In genomic region chr14:103315368-103315911, GRCh38 we compare ENCODE assay signal across 1 cellular context.
TF ChIP-seq lines count a peak whose summit lies in the region.

No MANE protein-coding gene starts in this region.

TF ChIP-seq in HepG2, 621 proteins besides CTCF, POLR2A, EP300 and RAD21 (continued from another document and continues in another):
- TF ChIP-seq THRA (CRISPR knock-in tag; IDR thresholded peaks at IDR 0.05; ENCODE audit: borderline replicate concordance) (peak; percentile 17; the same call in 1 of the 2 replicates), ZBTB21 (CRISPR knock-in tag; IDR thresholded peaks at IDR 0.05) (peak; percentile 97), PATZ1 (CRISPR knock-in tag; IDR thresholded peaks at IDR 0.05) (peak; percentile 61), SKI (IDR thresholded peaks at IDR 0.05; ENCODE audit: partially characterized antibody) (peak; percentile 56), ZBTB26 (CRISPR knock-in tag; IDR thresholded peaks at IDR 0.05; ENCODE audit: borderline replicate concordance) (0 out of 2 replicates have a peak, but pooled peaks have one; percentile 21), MYC (CRISPR knock-in tag; IDR thresholded peaks at IDR 0.05; ENCODE audit: borderline replicate concordance) (peak; percentile 24; the same call in 1 of the 2 replicates), SALL1 (CRISPR knock-in tag; IDR thresholded peaks at IDR 0.05) (peak; percentile 70), SMAD3 (CRISPR knock-in tag; IDR thresholded peaks at IDR 0.05) (peak; percentile 56; the same call in 1 of the 2 replicates), ZNF441 (CRISPR knock-in tag; IDR thresholded peaks at IDR 0.05; ENCODE audit: borderline replicate concordance) (peak; percentile 23; the same call in 1 of the 2 replicates), ATF4 (CRISPR knock-in tag; IDR thresholded peaks at IDR 0.05) (peak in 1 of 2 experiments; percentile 59; a peak in 1 of 4 replicates), MNT (IDR thresholded peaks at IDR 0.05) (no peak), RARA (CRISPR knock-in tag; IDR thresholded peaks at IDR 0.05) (peak; percentile 94), ZNF710 (CRISPR knock-in tag; IDR thresholded peaks at IDR 0.05; ENCODE audit: borderline replicate concordance) (no peak), SMAD1 (CRISPR knock-in tag; IDR thresholded peaks at IDR 0.05; ENCODE audit: borderline replicate concordance, low read depth) (no peak), ISL2 (CRISPR knock-in tag; IDR thresholded peaks at IDR 0.05) (no peak), ZFP91 (CRISPR knock-in tag; IDR thresholded peaks at IDR 0.05; ENCODE audit: borderline replicate concordance) (peak; percentile 53; the same call in 1 of the 2 replicates), GFI1 (CRISPR knock-in tag; IDR thresholded peaks at IDR 0.05; ENCODE audit: borderline replicate concordance) (0 out of 2 replicates have a peak, but pooled peaks have one; percentile 63), TMF1 (CRISPR knock-in tag; IDR thresholded peaks at IDR 0.05; ENCODE audit: low read depth) (no peak), PREB (CRISPR knock-in tag; IDR thresholded peaks at IDR 0.05) (no peak), SUZ12 (IDR thresholded peaks at IDR 0.05; ENCODE audit: low read depth, low read length) (no peak), DPF2 (CRISPR knock-in tag; IDR thresholded peaks at IDR 0.05; ENCODE audit: borderline replicate concordance, low read depth) (0 out of 2 replicates have a peak, but pooled peaks have one; percentile 18), DMAP1 (CRISPR knock-in tag; IDR thresholded peaks at IDR 0.05) (0 out of 2 replicates have a peak, but pooled peaks have one; percentile 7), ZNF281 (CRISPR knock-in tag; IDR thresholded peaks at IDR 0.05; ENCODE audit: borderline replicate concordance) (peak; percentile 33; the same call in 1 of the 2 replicates), ZNF597 (CRISPR knock-in tag; IDR thresholded peaks at IDR 0.05) (no peak), CCDC6 (CRISPR knock-in tag; IDR thresholded peaks at IDR 0.05) (0 out of 2 replicates have a peak, but pooled peaks have one; percentile 35), ARID5B (CRISPR knock-in tag; IDR thresholded peaks at IDR 0.05) (peak; percentile 90), ZNF484 (CRISPR knock-in tag; IDR thresholded peaks at IDR 0.05; ENCODE audit: borderline replicate concordance, low read depth) (no peak), TSC22D2 (CRISPR knock-in tag; IDR thresholded peaks at IDR 0.05; ENCODE audit: borderline replicate concordance) (no peak), SOX13 (IDR thresholded peaks at IDR 0.05) (no peak), SOX13 (CRISPR knock-in tag; conservative IDR thresholded peaks at IDR 0.05 in 1 of 2, IDR thresholded peaks at IDR 0.05 in 1 of 2) (peak in 1 of 2 experiments; percentile 74; a peak in 2 of 4 replicates)
